Comparison of ENCODE assay signal across 1 cellular context in the genomic region with DNA sequence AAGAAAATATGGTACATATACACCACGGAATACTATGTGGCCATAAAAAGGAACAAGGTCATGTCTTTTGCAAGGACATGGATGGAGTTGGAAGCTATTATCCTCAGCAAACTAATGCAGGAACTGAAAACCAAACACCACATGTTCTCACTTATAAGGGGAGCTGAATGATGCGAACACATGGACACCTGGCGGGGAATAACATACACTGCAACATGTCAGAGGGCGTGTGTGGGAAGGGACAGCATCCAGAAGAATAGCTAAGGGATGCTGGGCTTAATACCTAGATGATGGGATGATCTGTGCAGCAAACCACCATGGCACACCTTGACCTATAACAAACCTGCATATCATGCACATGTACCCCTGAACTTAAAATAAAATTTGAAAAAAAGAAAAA.
TF ChIP-seq lines count a peak whose summit lies in the region.

No MANE protein-coding gene starts in this region.

TF ChIP-seq in HepG2, 621 proteins besides CTCF, POLR2A, EP300 and RAD21 (continued from another document):
- peak; percentile 12; the same call in 1 of the 2 replicates for TF ChIP-seq SMC3 (IDR thresholded peaks at IDR 0.05; ENCODE audit: low read length)
- no peak for TF ChIP-seq ARNT2 (CRISPR knock-in tag; IDR thresholded peaks at IDR 0.05; ENCODE audit: low read depth)
- TF ChIP-seq ZNF484 (CRISPR knock-in tag; IDR thresholded peaks at IDR 0.05; ENCODE audit: borderline replicate concordance, low read depth), result no peak
- TF ChIP-seq DMAP1 (CRISPR knock-in tag; IDR thresholded peaks at IDR 0.05), result no peak
- no peak for TF ChIP-seq PRDM15 (CRISPR knock-in tag; IDR thresholded peaks at IDR 0.05)
- TF ChIP-seq ISL2 (CRISPR knock-in tag; IDR thresholded peaks at IDR 0.05), result no peak
